ENCODE assay signal across 29 cellular contexts in genomic region chr12:72453079-72453478, GRCh38.
"Had no signal": no experiment of that assay in that cellular context is flagged by ENCODE, and none has a peak within 500 bp of the region (broad histone marks: within the 10 kb centered on the region; RNA-seq: fewer than 3 reads in every experiment).

No MANE protein-coding gene starts in this region.

- H3K4me1 Mint-ChIP-seq: immature natural killer cell; mesothelial cell of epicardium; naive B cell; natural killer cell; nephron progenitor cell; stimulated activated effector memory CD8-positive, alpha-beta T cell treated with anti-CD3 and anti-CD28 coated beads, Interleukin-12 subunit alpha, Interleukin-12 subunit beta, amount 100 ng/mL, for 72 hours had no signal

- H3K36me3 ChIP-seq: left ventricle myocardium inferior, neural progenitor cell, neutrophil, right atrium auricular region, right lobe of liver, thyroid gland, transverse colon, upper lobe of left lung, vagina had no signal

- H3K4me3 ChIP-seq: left ventricle myocardium inferior, lung, neural progenitor cell, right atrium auricular region, right lobe of liver, testis, thyroid gland, transverse colon, upper lobe of left lung, vagina had no signal

- H3K27ac ChIP-seq: left ventricle myocardium inferior, neural progenitor cell, neutrophil, right atrium auricular region, right lobe of liver, testis, thyroid gland, transverse colon, upper lobe of left lung, vagina had no signal

- DNase-seq: hypothalamus; immature natural killer cell; kidney; left colon; left ventricle myocardium inferior; naive B cell; natural killer cell; nephron progenitor cell; occipital lobe; right lobe of liver; stimulated activated CD4-positive, alpha-beta T cell treated with anti-CD3 and anti-CD28 coated beads, Interleukin-12 subunit alpha, Interleukin-12 subunit beta, amount 100 ng/mL, for 4 hours; stimulated activated CD4-positive, alpha-beta T cell treated with anti-CD3 and anti-CD28 coated beads, Interleukin-15, amount 100 ng/mL, for 24 hours; stimulated activated CD4-positive, alpha-beta T cell treated with anti-CD3 and anti-CD28 coated beads, Interleukin-2, amount 100 ng/mL, for 24 hours; stimulated activated CD4-positive, alpha-beta T cell treated with anti-CD3 and anti-CD28 coated beads, Interleukin-4, amount 100 ng/mL, for 24 hours; stimulated activated naive CD4-positive, alpha-beta T cell; testis; thyroid gland; transverse colon; upper lobe of left lung had no signal

- H3K27me3 ChIP-seq: neural progenitor cell, neutrophil, right atrium auricular region, right lobe of liver, testis, thyroid gland, transverse colon, upper lobe of left lung, vagina had no signal

- H3K9ac ChIP-seq: neural progenitor cell had no signal

- H3K36me3 Mint-ChIP-seq: immature natural killer cell; naive B cell; natural killer cell; stimulated activated effector memory CD8-positive, alpha-beta T cell treated with anti-CD3 and anti-CD28 coated beads, Interleukin-12 subunit alpha, Interleukin-12 subunit beta, amount 100 ng/mL, for 72 hours had no signal

- H3K27ac Mint-ChIP-seq: immature natural killer cell; mesothelial cell of epicardium; naive B cell; natural killer cell; nephron progenitor cell; neural progenitor cell; progenitor cell of endocrine pancreas; stimulated activated effector memory CD8-positive, alpha-beta T cell treated with anti-CD3 and anti-CD28 coated beads, Interleukin-12 subunit alpha, Interleukin-12 subunit beta, amount 100 ng/mL, for 72 hours; stimulated activated naive CD8-positive, alpha-beta T cell treated with anti-CD3 and anti-CD28 coated beads, Interleukin-15, Interleukin-2, amounts not matched to agents 100 ng/mL and 50 ng/mL, for 24 hours had no signal

- ATAC-seq: left colon; natural killer cell; stimulated activated effector memory CD8-positive, alpha-beta T cell treated with anti-CD3 and anti-CD28 coated beads, Interleukin-12 subunit alpha, Interleukin-12 subunit beta, amount 100 ng/mL, for 72 hours had no signal

- H3K4me1 ChIP-seq: left ventricle myocardium inferior, neural progenitor cell, right atrium auricular region, right lobe of liver, testis, thyroid gland, transverse colon, upper lobe of left lung, vagina had no signal

- H3K27me3 Mint-ChIP-seq: naive B cell; progenitor cell of endocrine pancreas; stimulated activated naive CD8-positive, alpha-beta T cell treated with anti-CD3 and anti-CD28 coated beads, Interleukin-15, Interleukin-2, amounts not matched to agents 100 ng/mL and 50 ng/mL, for 24 hours had no signal

- FAIRE-seq: islet of Langerhans, kidney had no signal

- H3K9me3 ChIP-seq: neutrophil, right lobe of liver, testis, vagina had no signal

- H3K4me3 Mint-ChIP-seq: immature natural killer cell; mesothelial cell of epicardium; naive B cell; natural killer cell; nephron progenitor cell; neural progenitor cell; stimulated activated effector memory CD8-positive, alpha-beta T cell treated with anti-CD3 and anti-CD28 coated beads, Interleukin-12 subunit alpha, Interleukin-12 subunit beta, amount 100 ng/mL, for 72 hours; stimulated activated naive CD8-positive, alpha-beta T cell treated with anti-CD3 and anti-CD28 coated beads, Interleukin-15, Interleukin-2, amounts not matched to agents 100 ng/mL and 50 ng/mL, for 24 hours had no signal
